ENCODE assay signal across 15 cellular contexts in genomic region chr12:70246580-70246979, GRCh38. TPM values are rescaled to one million over a fixed set of nuclear protein-coding genes. Genes with fewer than 3 reads are reported as not detected.
DNase-seq lines count a peak whose midpoint lies in the region; ATAC-seq and TF ChIP-seq lines count a peak whose summit lies in the region.
"Had no signal": no experiment of that assay in that cellular context is flagged by ENCODE, and none has a peak within 500 bp of the region (broad histone marks: within the 10 kb centered on the region; RNA-seq: fewer than 3 reads in every experiment).

No MANE protein-coding gene starts in this region.

- ATAC-seq in activated T-cell treated with anti-CD3 and anti-CD28 coated beads, Interleukin-2, amount 50 U/mL, for 72 hours (replicated peaks in 1 of 2) = no peak
- ATAC-seq: HCT116 had no signal

- H3K4me3 ChIP-seq in OCI-LY7 (ENCODE audit: low read depth, low read length, poor library complexity, severe bottlenecking) (peak overlapping the region; percentile 98), smooth muscle cell (peak overlapping the region; percentile 89), SJCRH30 (no peak overlapping the region)

- peak overlapping the region; percentile 66 for H3K27ac Mint-ChIP-seq in activated T-cell treated with anti-CD3 and anti-CD28 coated beads, Interleukin-2, amount 50 U/mL, for 72 hours
- H3K27ac Mint-ChIP-seq: activated naive CD8-positive, alpha-beta T cell treated with anti-CD3 and anti-CD28 coated beads, Interleukin-2, amount 10 ng/mL, durations not matched to agents 7 days and 5 days had no signal

- peaks cover under 1% of the 10 kb centered on the region for H3F3A ChIP-seq in smooth muscle cell (ENCODE audit: low read depth)

- H3K4me1 Mint-ChIP-seq in activated T-cell treated with anti-CD3 and anti-CD28 coated beads, Interleukin-2, amount 50 U/mL, for 72 hours (ENCODE audit: low read depth) = peaks cover 79% of the 10 kb centered on the region

- TF ChIP-seq CTCF in OCI-LY7 (conservative IDR thresholded peaks at IDR 0.05; ENCODE audit: low read length) = no peak
- no peak for TF ChIP-seq CTCF in smooth muscle cell (IDR thresholded peaks at IDR 0.05; ENCODE audit: borderline replicate concordance, insufficient read depth, poor library complexity, severe bottlenecking)
- no peak for TF ChIP-seq CTCF in RWPE1 (conservative IDR thresholded peaks at IDR 0.05; ENCODE audit: low read depth)

- H3K9me2 ChIP-seq in OCI-LY7 (ENCODE audit: insufficient read depth, low read length) = no peaks in the 10 kb centered on the region

- DNase-seq in activated T-cell treated with anti-CD3 and anti-CD28 coated beads, Interleukin-2, amount 50 U/mL, for 72 hours = no peak
- no peak for DNase-seq in activated T-cell treated with anti-CD3 and anti-CD28 coated beads for 4 hours
- DNase-seq in OCI-LY7 (ENCODE audit: low spot score) = no peak
- peak; percentile 53 for DNase-seq in fibroblast of peridontal ligament (ENCODE audit: extremely low read depth)
- no peak for DNase-seq in smooth muscle cell (lab: John Stamatoyannopoulos, UW; ENCODE audit: unreplicated experiment)
- no peak for DNase-seq in RWPE1 (ENCODE audit: low spot score)
- DNase-seq in SJCRH30 = no peak
- DNase-seq in NCI-H510A (lab: John Stamatoyannopoulos, UW) = no peak
- DNase-seq: activated CD4-positive, CD25-positive, alpha-beta regulatory T cell treated with anti-CD3 and anti-CD28 coated beads, Interleukin-2, amount 50 U/mL, for 72 hours; activated naive CD8-positive, alpha-beta T cell treated with anti-CD3 and anti-CD28 coated beads, Interleukin-2, amount 10 ng/mL, durations not matched to agents 7 days and 5 days; effector CD4-positive, alpha-beta T cell; Kasumi-1; NCI-H345; Right ventricle myocardium superior had no signal

- H3K27me3 Mint-ChIP-seq in activated T-cell treated with anti-CD3 and anti-CD28 coated beads, Interleukin-2, amount 50 U/mL, for 72 hours (ENCODE audit: low read depth) = no peaks in the 10 kb centered on the region
- H3K27me3 Mint-ChIP-seq: activated naive CD8-positive, alpha-beta T cell treated with anti-CD3 and anti-CD28 coated beads, Interleukin-2, amount 10 ng/mL, durations not matched to agents 7 days and 5 days had no signal

- H4K20me1 ChIP-seq in OCI-LY7 (ENCODE audit: insufficient read depth, low read length) = peaks cover 53% of the 10 kb centered on the region
- peaks cover 72% of the 10 kb centered on the region for H4K20me1 ChIP-seq in smooth muscle cell (ENCODE audit: low read depth)

- no peaks in the 10 kb centered on the region for H3K9me3 Mint-ChIP-seq in activated T-cell treated with anti-CD3 and anti-CD28 coated beads, Interleukin-2, amount 50 U/mL, for 72 hours
- H3K9me3 Mint-ChIP-seq: activated naive CD8-positive, alpha-beta T cell treated with anti-CD3 and anti-CD28 coated beads, Interleukin-2, amount 10 ng/mL, durations not matched to agents 7 days and 5 days had no signal

- H3K4me1 ChIP-seq in OCI-LY7 (ENCODE audit: insufficient read depth, low read length, poor library complexity, severe bottlenecking) (peaks cover 68% of the 10 kb centered on the region), smooth muscle cell (ENCODE audit: low read depth) (peaks cover 58% of the 10 kb centered on the region), SJCRH30 (peaks cover 10% of the 10 kb centered on the region; the same call in 1 of the 2 replicates)

- H3K4me2 ChIP-seq in OCI-LY7 (ENCODE audit: low read length) (peak overlapping the region; percentile 79), smooth muscle cell (peak overlapping the region; percentile 99)

- H3K36me3 ChIP-seq in OCI-LY7 (ENCODE audit: insufficient read depth, low read length) (peaks cover 72% of the 10 kb centered on the region), smooth muscle cell (ENCODE audit: low read depth) (no peaks in the 10 kb centered on the region), SJCRH30 (peaks cover 2% of the 10 kb centered on the region; the same call in 1 of the 2 replicates)

- H3K9ac ChIP-seq in smooth muscle cell (ENCODE audit: low read depth) = no peak overlapping the region

- H3K27me3 ChIP-seq in smooth muscle cell (ENCODE audit: low read depth) (no peaks in the 10 kb centered on the region), SJCRH30 (no peaks in the 10 kb centered on the region)

- POLR2A ChIA-PET in OCI-LY7 (lab: Charles Lee) (interaction anchor here (0.6 to 2.7 kb wide), 6 partner anchors 15 to 346 kb away, joined by 3 to 13 read pairs (median 4); partner anchors contain the start of gene KCNMB4), RWPE1 (lab: Yijun Ruan, JAX; ENCODE audit: low non-redundant PET) (no interaction called here)

- H3K79me2 ChIP-seq in OCI-LY7 (ENCODE audit: insufficient read depth, low read depth, low read length) (peaks cover 92% of the 10 kb centered on the region), smooth muscle cell (ENCODE audit: low read depth) (peaks cover 86% of the 10 kb centered on the region)

- H3K4me3 Mint-ChIP-seq in activated T-cell treated with anti-CD3 and anti-CD28 coated beads, Interleukin-2, amount 50 U/mL, for 72 hours = peak overlapping the region; percentile 77 to 100
- H3K4me3 Mint-ChIP-seq: activated naive CD8-positive, alpha-beta T cell treated with anti-CD3 and anti-CD28 coated beads, Interleukin-2, amount 10 ng/mL, durations not matched to agents 7 days and 5 days had no signal

- H2AFZ ChIP-seq in OCI-LY7 (ENCODE audit: low read length) (no peak overlapping the region), smooth muscle cell (ENCODE audit: low read depth) (no peak overlapping the region)

- intact Hi-C loops in OCI-LY7 (cut with micrococcal nuclease; ENCODE audit: unreplicated experiment) = loop anchor here (5.0 to 10.0 kb wide), 2 partner anchors 71 to 238 kb away; no protein-coding TSS in a partner anchor

- no peaks in the 10 kb centered on the region for H3K9me3 ChIP-seq in OCI-LY7 (ENCODE audit: low read length)
- no peaks in the 10 kb centered on the region for H3K9me3 ChIP-seq in smooth muscle cell (replicated peaks; ENCODE audit: low read depth)
- no peaks in the 10 kb centered on the region for H3K9me3 ChIP-seq in SJCRH30 (replicated peaks)

- peaks cover 11 to 27% of the 10 kb centered on the region in 2 donors for H3K36me3 Mint-ChIP-seq in activated T-cell treated with anti-CD3 and anti-CD28 coated beads, Interleukin-2, amount 50 U/mL, for 72 hours (ENCODE audit: insufficient read depth in 2 of 2)

- H3K27ac ChIP-seq in OCI-LY7 (ENCODE audit: low read depth, low read length, poor library complexity, severe bottlenecking) = no peak overlapping the region
- H3K27ac ChIP-seq in smooth muscle cell (ENCODE audit: low read depth) = peak overlapping the region; percentile 100
- no peak overlapping the region for H3K27ac ChIP-seq in RWPE1
- no peak overlapping the region for H3K27ac ChIP-seq in SJCRH30

- BruUV-seq in OCI-LY7 (replicated peaks; lab: Mats Ljungman, UMichigan) = no TSS peak

- CTCF ChIA-PET in OCI-LY7 (lab: Charles Lee; ENCODE audit: unreplicated experiment) (no interaction called here), RWPE1 (lab: Yijun Ruan, JAX) (interaction anchor here (1.0 kb wide), 2 partner anchors 362 to 367 kb away, joined by 3 read pairs; no protein-coding TSS in a partner anchor)

RNA-seq across cellular contexts. Expression of gene CNOT2, which starts 3.3 kb away (rescaled TPM):
- total RNA-seq in activated T-cell treated with anti-CD3 and anti-CD28 coated beads, Interleukin-2, amount 50 U/mL, for 72 hours = 10 to 100 TPM; 62.8 to 65.6 TPM
- total RNA-seq in OCI-LY7 (2014; rRNA removed; shearing (Covaris generic)) = 123 and 146 TPM in 2 replicates
- total RNA-seq in OCI-LY7 (2022) = 109 and 121 TPM in 2 replicates
- total RNA-seq in smooth muscle cell = 136 and 172 TPM in 2 replicates
- 77.3 and 94.5 TPM in 2 replicates for polyA plus RNA-seq in smooth muscle cell
- 74.7 and 108 TPM in 2 replicates for total RNA-seq in SJCRH30 (2014; rRNA removed; shearing (Covaris generic))
